24 cellular contexts compared by ENCODE assay signal in the genomic region with DNA sequence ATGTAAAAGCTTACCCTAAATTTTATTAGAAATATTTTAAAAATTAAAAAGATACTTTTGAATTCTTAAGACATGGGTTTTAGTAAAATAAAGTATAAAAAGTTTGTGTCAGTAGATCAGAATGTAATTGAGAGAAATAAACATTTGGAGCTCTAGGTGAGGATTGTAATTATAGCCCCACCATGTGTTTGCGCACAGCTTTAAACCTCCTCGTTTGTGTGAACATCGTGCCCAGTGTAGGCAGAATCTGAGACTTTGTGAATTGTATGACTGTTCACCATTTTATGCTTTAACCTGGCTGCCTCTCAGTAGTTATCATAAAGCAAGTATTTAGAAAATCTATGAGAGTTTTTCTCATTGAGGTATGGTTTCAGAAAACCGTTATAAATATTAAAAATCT.
"Had no signal": no experiment of that assay in that cellular context is flagged by ENCODE, and none has a peak within 500 bp of the region (broad histone marks: within the 10 kb centered on the region; RNA-seq: fewer than 3 reads in every experiment).

No MANE protein-coding gene starts in this region.

- H3K4me3 ChIP-seq: adrenal gland, ascending aorta, colonic mucosa, dorsolateral prefrontal cortex, heart right ventricle, pancreas, smooth muscle cell, testis, uterus had no signal

- H3K27ac ChIP-seq: adrenal gland, ascending aorta, colonic mucosa, dorsolateral prefrontal cortex, heart right ventricle, neutrophil, pancreas, testis, uterus had no signal

- H3K27me3 ChIP-seq: adrenal gland, ascending aorta, colonic mucosa, dorsolateral prefrontal cortex, heart right ventricle, neutrophil, pancreas, testis, uterus had no signal

- H3K4me1 ChIP-seq: adrenal gland, ascending aorta, colonic mucosa, heart right ventricle, pancreas, uterus had no signal

- H3K4me2 ChIP-seq: smooth muscle cell had no signal

- DNase-seq: activated CD8-positive, alpha-beta memory T cell treated with anti-CD3 and anti-CD28 coated beads for 24 hours; activated CD8-positive, alpha-beta memory T cell treated with anti-CD3 and anti-CD28 coated beads, Interleukin-2, amount 50 U/mL, for 4 hours; activated naive CD4-positive, alpha-beta T cell; activated T-cell treated with anti-CD3 and anti-CD28 coated beads, Interleukin-2, amount 50 U/mL, for 24 hours; adrenal gland; colonic mucosa; dorsolateral prefrontal cortex; effector memory CD8-positive, alpha-beta T cell; heart right ventricle; islet precursor cell; left cardiac atrium; pancreas; stimulated activated CD4-positive, alpha-beta T cell treated with anti-CD3 and anti-CD28 coated beads, Interleukin-15, amount 100 ng/mL, for 24 hours; stimulated activated naive B cell treated with anti-CD40 and anti-IgM and Interleukin-4, amounts not matched to agents 10 μg/mL and 1 μg/mL and 100 μg/mL, for 72 hours; testis; trophoblast cell; uterus had no signal

- FAIRE-seq: endothelial cell of umbilical vein, pancreas had no signal

- H3K9me3 ChIP-seq: adrenal gland, ascending aorta, colonic mucosa, heart right ventricle, neutrophil, pancreas, testis, uterus had no signal

- ATAC-seq: activated T-helper 17 cell treated with anti-CD3 and anti-CD28 coated beads, Interleukin-2, amount 50 U/mL, for 72 hours; effector memory CD8-positive, alpha-beta T cell; esophagus mucosa; left cardiac atrium; pancreas; sciatic nerve; stimulated activated naive B cell treated with anti-CD40 and anti-IgM and Interleukin-4, amounts not matched to agents 10 μg/mL and 1 μg/mL and 100 μg/mL, for 72 hours had no signal

- H3K36me3 ChIP-seq: uterus had no signal
